In the genomic region with DNA sequence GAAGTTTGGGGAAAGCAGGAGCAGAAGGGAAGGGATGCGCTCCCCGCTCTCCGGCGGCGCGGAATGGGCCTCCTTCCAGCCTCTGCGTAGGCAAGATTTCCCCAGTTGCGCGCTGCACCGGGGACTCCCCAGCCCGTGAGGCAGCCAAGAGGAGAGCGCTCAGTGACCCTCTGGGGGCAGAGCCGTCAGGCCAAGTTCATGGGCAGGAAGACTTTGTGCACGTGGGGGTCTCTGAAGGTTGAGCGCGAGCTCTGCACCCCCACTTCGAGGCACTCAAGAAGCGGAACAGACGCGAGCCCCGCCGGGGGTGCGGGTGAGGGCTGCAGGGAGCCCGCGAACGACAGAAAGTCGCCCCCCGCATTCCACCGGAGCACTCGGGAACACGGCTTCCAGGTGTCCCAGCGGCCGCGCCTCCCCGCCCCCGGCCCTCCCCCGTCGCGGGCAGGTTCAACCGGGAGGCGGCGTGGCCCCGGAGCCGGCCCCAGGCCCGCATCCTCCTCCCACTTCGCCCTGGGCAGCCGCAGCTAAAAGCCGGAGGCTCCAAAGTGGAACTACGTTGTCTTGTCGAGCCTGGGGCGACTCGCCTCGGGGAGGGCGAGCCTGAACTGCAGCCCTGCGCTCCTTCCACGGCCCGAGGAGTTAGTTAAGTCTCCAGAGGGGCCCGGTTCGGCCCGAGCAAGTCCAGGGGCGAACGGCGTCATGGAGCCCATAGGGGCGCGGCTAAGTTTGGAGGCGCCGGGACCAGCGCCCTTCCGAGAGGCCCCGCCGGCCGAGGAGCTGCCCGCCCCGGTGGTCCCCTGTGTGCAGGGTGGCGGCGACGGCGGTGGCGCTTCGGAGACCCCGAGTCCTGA, we compare ENCODE assay signal across 1 cellular context.
TF ChIP-seq lines count a peak whose summit lies in the region.

TSS of gene PPP1R3G (plus strand) at position 555 of the 851 bp plus-strand sequence. CDS start at position 700, 145 bp downstream.

TF ChIP-seq in H1, 55 proteins besides CTCF, POLR2A, EP300 and RAD21:
- TF ChIP-seq ZNF274 (IDR thresholded peaks at IDR 0.05; ENCODE audit: borderline replicate concordance, extremely low read depth, low read length) (no peak), EGR1 (IDR thresholded peaks at IDR 0.05; ENCODE audit: borderline replicate concordance, low read depth, low read length) (no peak), EZH2 (IDR thresholded peaks at IDR 0.05; ENCODE audit: low read depth, low read length, severe bottlenecking) (peak; percentile 13), KDM5A (IDR thresholded peaks at IDR 0.05; ENCODE audit: low read length) (no peak), CHD1 (IDR thresholded peaks at IDR 0.05; ENCODE audit: low read depth, low read length) (no peak), SUZ12 (IDR thresholded peaks at IDR 0.05; ENCODE audit: low read length) (peak; percentile 73), GABPA (IDR thresholded peaks at IDR 0.05; ENCODE audit: borderline replicate concordance, insufficient read depth, low read length) (no peak), PHF8 (conservative IDR thresholded peaks at IDR 0.05; ENCODE audit: low read depth, low read length) (no peak; the same call in 1 of the 2 replicates), POU5F1 (IDR thresholded peaks at IDR 0.05; ENCODE audit: low read depth, low read length) (no peak), SP2 (IDR thresholded peaks at IDR 0.05; ENCODE audit: low read length) (no peak), HDAC2 (IDR thresholded peaks at IDR 0.05; ENCODE audit: borderline replicate concordance in 1 of 2, low read depth in 2 of 2, low read length in 2 of 2) (0 out of 4 replicates have a peak, but pooled peaks of 1 of the 2 experiments have one; percentile 7), TAF1 (IDR thresholded peaks at IDR 0.05; ENCODE audit: low read depth, low read length) (0 out of 2 replicates have a peak, but pooled peaks have one; percentile 19), GTF2F1 (IDR thresholded peaks at IDR 0.05; ENCODE audit: borderline replicate concordance, low read depth, low read length) (no peak), E2F6 (IDR thresholded peaks at IDR 0.05) (0 out of 2 replicates have a peak, but pooled peaks have one; percentile 8), CBX8 (IDR thresholded peaks at IDR 0.05; ENCODE audit: borderline replicate concordance, low read depth, low read length) (no peak), CREB1 (IDR thresholded peaks at IDR 0.05) (no peak), FOSL1 (IDR thresholded peaks at IDR 0.05; ENCODE audit: insufficient read depth, low read depth, low read length) (no peak), KDM4A (IDR thresholded peaks at IDR 0.05; ENCODE audit: low read depth, low read length, severe bottlenecking) (peak; percentile 22), POLR2AphosphoS5 (IDR thresholded peaks at IDR 0.05; ENCODE audit: low read depth, low read length) (no peak)
- TF ChIP-seq, protein P1, sequence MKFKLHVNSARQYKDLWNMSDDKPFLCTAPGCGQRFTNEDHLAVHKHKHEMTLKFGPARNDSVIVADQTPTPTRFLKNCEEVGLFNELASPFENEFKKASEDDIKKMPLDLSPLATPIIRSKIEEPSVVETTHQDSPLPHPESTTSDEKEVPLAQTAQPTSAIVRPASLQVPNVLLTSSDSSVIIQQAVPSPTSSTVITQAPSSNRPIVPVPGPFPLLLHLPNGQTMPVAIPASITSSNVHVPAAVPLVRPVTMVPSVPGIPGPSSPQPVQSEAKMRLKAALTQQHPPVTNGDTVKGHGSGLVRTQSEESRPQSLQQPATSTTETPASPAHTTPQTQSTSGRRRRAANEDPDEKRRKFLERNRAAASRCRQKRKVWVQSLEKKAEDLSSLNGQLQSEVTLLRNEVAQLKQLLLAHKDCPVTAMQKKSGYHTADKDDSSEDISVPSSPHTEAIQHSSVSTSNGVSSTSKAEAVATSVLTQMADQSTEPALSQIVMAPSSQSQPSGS (IDR thresholded peaks at IDR 0.05; ENCODE audit: low read length) = no peak
- TF ChIP-seq, protein P2, sequence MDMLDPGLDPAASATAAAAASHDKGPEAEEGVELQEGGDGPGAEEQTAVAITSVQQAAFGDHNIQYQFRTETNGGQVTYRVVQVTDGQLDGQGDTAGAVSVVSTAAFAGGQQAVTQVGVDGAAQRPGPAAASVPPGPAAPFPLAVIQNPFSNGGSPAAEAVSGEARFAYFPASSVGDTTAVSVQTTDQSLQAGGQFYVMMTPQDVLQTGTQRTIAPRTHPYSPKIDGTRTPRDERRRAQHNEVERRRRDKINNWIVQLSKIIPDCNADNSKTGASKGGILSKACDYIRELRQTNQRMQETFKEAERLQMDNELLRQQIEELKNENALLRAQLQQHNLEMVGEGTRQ (IDR thresholded peaks at IDR 0.05; ENCODE audit: low read length) = no peak
- TF ChIP-seq, protein P3, sequence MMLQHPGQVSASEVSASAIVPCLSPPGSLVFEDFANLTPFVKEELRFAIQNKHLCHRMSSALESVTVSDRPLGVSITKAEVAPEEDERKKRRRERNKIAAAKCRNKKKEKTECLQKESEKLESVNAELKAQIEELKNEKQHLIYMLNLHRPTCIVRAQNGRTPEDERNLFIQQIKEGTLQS (IDR thresholded peaks at IDR 0.05; ENCODE audit: insufficient read depth, low read depth, low read length) = no peak
TF ChIP-seq in H1: peak in this region for 6.
